Comparison of ENCODE assay signal across 10 cellular contexts in the genomic region with DNA sequence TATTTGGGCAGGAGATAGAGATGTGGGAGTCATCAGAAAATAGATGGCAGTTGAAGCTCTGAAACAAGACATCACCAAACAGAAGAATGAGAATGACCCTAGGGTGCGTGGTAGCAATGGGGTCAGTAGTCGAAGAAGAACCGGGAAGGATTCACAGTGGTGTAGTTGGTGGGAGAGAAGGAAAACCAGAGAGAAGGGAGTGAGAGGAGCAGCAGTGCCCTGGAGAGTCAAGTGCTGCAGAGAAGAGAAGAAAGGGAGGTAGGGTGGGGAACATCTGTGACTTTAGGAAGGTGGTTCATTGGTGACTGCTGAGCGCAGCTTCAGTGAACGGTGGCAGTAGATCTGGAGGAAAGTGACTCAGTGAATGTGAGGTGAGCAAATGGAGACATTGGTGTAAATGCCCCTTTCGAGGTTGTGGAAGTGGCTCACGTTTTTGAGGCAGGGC. TPM values are rescaled to one million over a fixed set of nuclear protein-coding genes. Genes with fewer than 3 reads are reported as not detected.
DNase-seq lines count a peak whose midpoint lies in the region; ATAC-seq and TF ChIP-seq lines count a peak whose summit lies in the region.
"Had no signal": no experiment of that assay in that cellular context is flagged by ENCODE, and none has a peak within 500 bp of the region (broad histone marks: within the 10 kb centered on the region; RNA-seq: fewer than 3 reads in every experiment).

No MANE protein-coding gene starts in this region.

- H3K27me3 Mint-ChIP-seq in CD4-positive, alpha-beta T cell, result no peaks in the 10 kb centered on the region
- H3K27me3 Mint-ChIP-seq in activated CD4-positive, alpha-beta memory T cell treated with anti-CD3 and anti-CD28 coated beads, Interleukin-2, amount 10 ng/mL, durations not matched to agents 7 days and 5 days, result no peaks in the 10 kb centered on the region
- no peaks in the 10 kb centered on the region for H3K27me3 Mint-ChIP-seq in Calu3 (ENCODE audit: unreplicated experiment)

- no peaks in the 10 kb centered on the region for H3K9me3 ChIP-seq in CD4-positive, alpha-beta T cell (ENCODE audit: control insufficient read depth, low read length)
- no peaks in the 10 kb centered on the region for H3K9me3 ChIP-seq in hepatocyte (ENCODE audit: low read depth)
- H3K9me3 ChIP-seq in WERI-Rb-1 (ENCODE audit: severe bottlenecking), result no peaks in the 10 kb centered on the region
- H3K9me3 ChIP-seq: uterus had no signal

- no peak for TF ChIP-seq CTCF in CD4-positive, alpha-beta T cell (IDR thresholded peaks at IDR 0.05)
- TF ChIP-seq CTCF in hepatocyte (IDR thresholded peaks at IDR 0.05; ENCODE audit: poor library complexity) (no peak), Calu3 (IDR thresholded peaks at IDR 0.05; ENCODE audit: unreplicated experiment) (no peak), WERI-Rb-1 (IDR thresholded peaks at IDR 0.05; ENCODE audit: low read depth, low read length) (no peak)

- 94% methylated on average over 7 of the region's 7 CpGs for WGBS in hepatocyte (ENCODE audit: low lambda C conversion rate, missing lambda C conversion rate)

- H3K4me3 ChIP-seq in hepatocyte (no peak overlapping the region), WERI-Rb-1 (ENCODE audit: low read depth, low read length) (no peak overlapping the region)
- H3K4me3 ChIP-seq: uterus had no signal

- intact Hi-C loops in CD4-positive, alpha-beta T cell (cut with DNase I, micrococcal nuclease), result loop anchor here in 1 of 2 experiments (1.0 kb wide), 4 partner anchors 9 to 221 kb away; no protein-coding TSS in a partner anchor
- intact Hi-C loops in Calu3 (cut with micrococcal nuclease; ENCODE audit: unreplicated experiment), result no loop called here

- H3K79me2 ChIP-seq in hepatocyte, result no peaks in the 10 kb centered on the region

- H3K4me2 ChIP-seq in hepatocyte, result no peak overlapping the region

- no peaks in the 10 kb centered on the region for H3K36me3 Mint-ChIP-seq in CD4-positive, alpha-beta T cell (ENCODE audit: low read depth)
- peaks cover 16% of the 10 kb centered on the region for H3K36me3 Mint-ChIP-seq in activated CD4-positive, alpha-beta memory T cell treated with anti-CD3 and anti-CD28 coated beads, Interleukin-2, amount 10 ng/mL, durations not matched to agents 7 days and 5 days (ENCODE audit: low read depth)
- H3K36me3 Mint-ChIP-seq in Calu3 (ENCODE audit: insufficient read depth, unreplicated experiment), result peaks cover 4% of the 10 kb centered on the region

- peaks cover 84% of the 10 kb centered on the region for H3K4me1 Mint-ChIP-seq in CD4-positive, alpha-beta T cell (ENCODE audit: low read depth)
- peaks cover 63% of the 10 kb centered on the region for H3K4me1 Mint-ChIP-seq in activated CD4-positive, alpha-beta memory T cell treated with anti-CD3 and anti-CD28 coated beads, Interleukin-2, amount 10 ng/mL, durations not matched to agents 7 days and 5 days
- H3K4me1 Mint-ChIP-seq in Calu3 (ENCODE audit: low read depth, unreplicated experiment), result no peaks in the 10 kb centered on the region

- DNase-seq in CD4-positive, alpha-beta T cell, result no peak
- no peak for DNase-seq in activated CD4-positive, alpha-beta memory T cell treated with anti-CD3 and anti-CD28 coated beads, Interleukin-2, amount 10 ng/mL, durations not matched to agents 7 days and 5 days
- DNase-seq in hepatocyte (ENCODE audit: low spot score) (no peak), Calu3 (no peak), WERI-Rb-1 (no peak), NCI-H2107 (lab: John Stamatoyannopoulos, UW) (no peak), iPS-NIHi11 (ENCODE audit: low spot score) (no peak)
- DNase-seq: Right ventricle myocardium superior had no signal

- H3K4me1 ChIP-seq in hepatocyte (ENCODE audit: insufficient read depth), result peaks cover 11% of the 10 kb centered on the region

- H3K36me3 ChIP-seq in hepatocyte (replicated peaks; ENCODE audit: insufficient read depth, low read depth) (no peaks in the 10 kb centered on the region), WERI-Rb-1 (no peaks in the 10 kb centered on the region)
- H3K36me3 ChIP-seq: uterus had no signal

- H3K4me3 Mint-ChIP-seq in CD4-positive, alpha-beta T cell, result peak overlapping the region; percentile 8
- H3K4me3 Mint-ChIP-seq in activated CD4-positive, alpha-beta memory T cell treated with anti-CD3 and anti-CD28 coated beads, Interleukin-2, amount 10 ng/mL, durations not matched to agents 7 days and 5 days, result peak overlapping the region; percentile 9
- no peak overlapping the region for H3K4me3 Mint-ChIP-seq in Calu3 (ENCODE audit: low read depth, unreplicated experiment)

- no peaks in the 10 kb centered on the region for H4K20me1 ChIP-seq in hepatocyte (ENCODE audit: insufficient read depth, poor library complexity, severe bottlenecking)

- peak overlapping the region; percentile 88 for H3K27ac Mint-ChIP-seq in CD4-positive, alpha-beta T cell
- peak overlapping the region; percentile 71 for H3K27ac Mint-ChIP-seq in activated CD4-positive, alpha-beta memory T cell treated with anti-CD3 and anti-CD28 coated beads, Interleukin-2, amount 10 ng/mL, durations not matched to agents 7 days and 5 days
- no peak overlapping the region for H3K27ac Mint-ChIP-seq in Calu3 (ENCODE audit: unreplicated experiment)

- H3K27me3 ChIP-seq in CD4-positive, alpha-beta T cell (ENCODE audit: control insufficient read depth, insufficient read depth, low read length), result no peaks in the 10 kb centered on the region
- H3K27me3 ChIP-seq in hepatocyte (no peaks in the 10 kb centered on the region), WERI-Rb-1 (ENCODE audit: insufficient read depth, low read depth, severe bottlenecking) (no peaks in the 10 kb centered on the region)
- H3K27me3 ChIP-seq: uterus had no signal

- H2AFZ ChIP-seq in hepatocyte, result no peak overlapping the region

- CTCF ChIA-PET in CD4-positive, alpha-beta T cell (lab: Charles Lee), result interaction anchor here (1.1 to 2.0 kb wide), 2 partner anchors 13 to 14 kb away, joined by 4 to 8 read pairs; no protein-coding TSS in a partner anchor
- CTCF ChIA-PET in activated CD4-positive, alpha-beta memory T cell treated with anti-CD3 and anti-CD28 coated beads, Interleukin-2, amount 10 ng/mL, durations not matched to agents 7 days and 5 days (lab: Charles Lee), result interaction anchor here (1.1 kb wide), 1 partner anchor 52 kb away, joined by 4 read pairs; no protein-coding TSS in a partner anchor
- CTCF ChIA-PET in Calu3 (lab: Charles Lee), result interaction anchor here (0.5 kb wide), 1 partner anchor 19 kb away, joined by 4 read pairs; no protein-coding TSS in a partner anchor

- POLR2A ChIA-PET in CD4-positive, alpha-beta T cell (lab: Charles Lee), result interaction anchor here (0.8 to 1.5 kb wide), 5 partner anchors 9 to 244 kb away, joined by 3 to 7 read pairs (median 5); no protein-coding TSS in a partner anchor
- POLR2A ChIA-PET in activated CD4-positive, alpha-beta memory T cell treated with anti-CD3 and anti-CD28 coated beads, Interleukin-2, amount 10 ng/mL, durations not matched to agents 7 days and 5 days (lab: Charles Lee), result interaction anchor here (0.8 to 1.8 kb wide), 7 partner anchors 9 to 49 kb away, joined by 3 to 6 read pairs (median 4); no protein-coding TSS in a partner anchor

- no peak for ATAC-seq in CD4-positive, alpha-beta T cell (ENCODE audit: poor library complexity)
- ATAC-seq in GM19463 (IDR thresholded peaks at IDR 0.05; ENCODE audit: unreplicated experiment), result peak; percentile 6

- no peaks in the 10 kb centered on the region for H3K9me3 Mint-ChIP-seq in CD4-positive, alpha-beta T cell
- no peaks in the 10 kb centered on the region for H3K9me3 Mint-ChIP-seq in activated CD4-positive, alpha-beta memory T cell treated with anti-CD3 and anti-CD28 coated beads, Interleukin-2, amount 10 ng/mL, durations not matched to agents 7 days and 5 days
- H3K9me3 Mint-ChIP-seq in Calu3 (ENCODE audit: low read depth, unreplicated experiment), result no peaks in the 10 kb centered on the region

- peak overlapping the region; percentile 51 for H3K27ac ChIP-seq in CD4-positive, alpha-beta T cell (ENCODE audit: low read depth, low read length)
- peak overlapping the region; percentile 36 for H3K27ac ChIP-seq in hepatocyte
- no peak overlapping the region for H3K27ac ChIP-seq in WERI-Rb-1

- no TSS peak for BruUV-seq in Calu3 (replicated peaks; lab: Mats Ljungman, UMichigan)

- no peaks in the 10 kb centered on the region for H3K9me2 ChIP-seq in hepatocyte (replicated peaks; ENCODE audit: insufficient read depth)

RNA-seq across cellular contexts. Expression of gene CDC42EP3, which starts 36.5 kb away (rescaled TPM):
- total RNA-seq in CD4-positive, alpha-beta T cell, result 10 to 100 TPM; 20.6 to 24.1 TPM
- total RNA-seq in activated CD4-positive, alpha-beta memory T cell treated with anti-CD3 and anti-CD28 coated beads, Interleukin-2, amount 10 ng/mL, durations not matched to agents 7 days and 5 days, result 10 to 100 TPM; 51.1 to 52.2 TPM
- total RNA-seq in hepatocyte, result 19.3 and 26.4 TPM in 2 replicates
- 31.7 and 33.0 TPM in 2 replicates for polyA plus RNA-seq in hepatocyte
- total RNA-seq in Calu3 (2022), result 26.9 and 29.4 TPM in 2 replicates
